In genomic region chr2:219576505-219577388, GRCh38 we compare ENCODE assay signal across 1 cellular context.
TF ChIP-seq lines count a peak whose summit lies in the region.

No MANE protein-coding gene starts in this region.

TF ChIP-seq in HepG2, 621 proteins besides CTCF, POLR2A, EP300 and RAD21 (continued from another document and continues in another):
- TF ChIP-seq, protein P1, sequence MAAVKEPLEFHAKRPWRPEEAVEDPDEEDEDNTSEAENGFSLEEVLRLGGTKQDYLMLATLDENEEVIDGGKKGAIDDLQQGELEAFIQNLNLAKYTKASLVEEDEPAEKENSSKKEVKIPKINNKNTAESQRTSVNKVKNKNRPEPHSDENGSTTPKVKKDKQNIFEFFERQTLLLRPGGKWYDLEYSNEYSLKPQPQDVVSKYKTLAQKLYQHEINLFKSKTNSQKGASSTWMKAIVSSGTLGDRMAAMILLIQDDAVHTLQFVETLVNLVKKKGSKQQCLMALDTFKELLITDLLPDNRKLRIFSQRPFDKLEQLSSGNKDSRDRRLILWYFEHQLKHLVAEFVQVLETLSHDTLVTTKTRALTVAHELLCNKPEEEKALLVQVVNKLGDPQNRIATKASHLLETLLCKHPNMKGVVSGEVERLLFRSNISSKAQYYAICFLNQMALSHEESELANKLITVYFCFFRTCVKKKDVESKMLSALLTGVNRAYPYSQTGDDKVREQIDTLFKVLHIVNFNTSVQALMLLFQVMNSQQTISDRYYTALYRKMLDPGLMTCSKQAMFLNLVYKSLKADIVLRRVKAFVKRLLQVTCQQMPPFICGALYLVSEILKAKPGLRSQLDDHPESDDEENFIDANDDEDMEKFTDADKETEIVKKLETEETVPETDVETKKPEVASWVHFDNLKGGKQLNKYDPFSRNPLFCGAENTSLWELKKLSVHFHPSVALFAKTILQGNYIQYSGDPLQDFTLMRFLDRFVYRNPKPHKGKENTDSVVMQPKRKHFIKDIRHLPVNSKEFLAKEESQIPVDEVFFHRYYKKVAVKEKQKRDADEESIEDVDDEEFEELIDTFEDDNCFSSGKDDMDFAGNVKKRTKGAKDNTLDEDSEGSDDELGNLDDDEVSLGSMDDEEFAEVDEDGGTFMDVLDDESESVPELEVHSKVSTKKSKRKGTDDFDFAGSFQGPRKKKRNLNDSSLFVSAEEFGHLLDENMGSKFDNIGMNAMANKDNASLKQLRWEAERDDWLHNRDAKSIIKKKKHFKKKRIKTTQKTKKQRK (IDR thresholded peaks at IDR 0.05; ENCODE audit: low read length): no peak
- 0 out of 2 replicates have a peak, but pooled peaks have one; percentile 5 for TF ChIP-seq ZFX (CRISPR knock-in tag; IDR thresholded peaks at IDR 0.05; ENCODE audit: low read depth)
- TF ChIP-seq, protein P2, sequence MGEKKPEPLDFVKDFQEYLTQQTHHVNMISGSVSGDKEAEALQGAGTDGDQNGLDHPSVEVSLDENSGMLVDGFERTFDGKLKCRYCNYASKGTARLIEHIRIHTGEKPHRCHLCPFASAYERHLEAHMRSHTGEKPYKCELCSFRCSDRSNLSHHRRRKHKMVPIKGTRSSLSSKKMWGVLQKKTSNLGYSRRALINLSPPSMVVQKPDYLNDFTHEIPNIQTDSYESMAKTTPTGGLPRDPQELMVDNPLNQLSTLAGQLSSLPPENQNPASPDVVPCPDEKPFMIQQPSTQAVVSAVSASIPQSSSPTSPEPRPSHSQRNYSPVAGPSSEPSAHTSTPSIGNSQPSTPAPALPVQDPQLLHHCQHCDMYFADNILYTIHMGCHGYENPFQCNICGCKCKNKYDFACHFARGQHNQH (CRISPR knock-in tag; IDR thresholded peaks at IDR 0.05): peak; percentile 99
- peak; percentile 74 for TF ChIP-seq JARID2 (CRISPR knock-in tag; IDR thresholded peaks at IDR 0.05; ENCODE audit: insufficient replicate concordance)
- TF ChIP-seq LCORL (IDR thresholded peaks at IDR 0.05): 0 out of 2 replicates have a peak, but pooled peaks have one; percentile 33
- TF ChIP-seq LCORL (CRISPR knock-in tag; IDR thresholded peaks at IDR 0.05): peak; percentile 99
- TF ChIP-seq ATF7-NPFF (CRISPR knock-in tag; IDR thresholded peaks at IDR 0.05; ENCODE audit: low read depth): peak; percentile 90
- peak; percentile 76; the same call in 1 of the 2 replicates for TF ChIP-seq ZBTB2 (CRISPR knock-in tag; IDR thresholded peaks at IDR 0.05; ENCODE audit: low read depth)
- TF ChIP-seq, protein P3, sequence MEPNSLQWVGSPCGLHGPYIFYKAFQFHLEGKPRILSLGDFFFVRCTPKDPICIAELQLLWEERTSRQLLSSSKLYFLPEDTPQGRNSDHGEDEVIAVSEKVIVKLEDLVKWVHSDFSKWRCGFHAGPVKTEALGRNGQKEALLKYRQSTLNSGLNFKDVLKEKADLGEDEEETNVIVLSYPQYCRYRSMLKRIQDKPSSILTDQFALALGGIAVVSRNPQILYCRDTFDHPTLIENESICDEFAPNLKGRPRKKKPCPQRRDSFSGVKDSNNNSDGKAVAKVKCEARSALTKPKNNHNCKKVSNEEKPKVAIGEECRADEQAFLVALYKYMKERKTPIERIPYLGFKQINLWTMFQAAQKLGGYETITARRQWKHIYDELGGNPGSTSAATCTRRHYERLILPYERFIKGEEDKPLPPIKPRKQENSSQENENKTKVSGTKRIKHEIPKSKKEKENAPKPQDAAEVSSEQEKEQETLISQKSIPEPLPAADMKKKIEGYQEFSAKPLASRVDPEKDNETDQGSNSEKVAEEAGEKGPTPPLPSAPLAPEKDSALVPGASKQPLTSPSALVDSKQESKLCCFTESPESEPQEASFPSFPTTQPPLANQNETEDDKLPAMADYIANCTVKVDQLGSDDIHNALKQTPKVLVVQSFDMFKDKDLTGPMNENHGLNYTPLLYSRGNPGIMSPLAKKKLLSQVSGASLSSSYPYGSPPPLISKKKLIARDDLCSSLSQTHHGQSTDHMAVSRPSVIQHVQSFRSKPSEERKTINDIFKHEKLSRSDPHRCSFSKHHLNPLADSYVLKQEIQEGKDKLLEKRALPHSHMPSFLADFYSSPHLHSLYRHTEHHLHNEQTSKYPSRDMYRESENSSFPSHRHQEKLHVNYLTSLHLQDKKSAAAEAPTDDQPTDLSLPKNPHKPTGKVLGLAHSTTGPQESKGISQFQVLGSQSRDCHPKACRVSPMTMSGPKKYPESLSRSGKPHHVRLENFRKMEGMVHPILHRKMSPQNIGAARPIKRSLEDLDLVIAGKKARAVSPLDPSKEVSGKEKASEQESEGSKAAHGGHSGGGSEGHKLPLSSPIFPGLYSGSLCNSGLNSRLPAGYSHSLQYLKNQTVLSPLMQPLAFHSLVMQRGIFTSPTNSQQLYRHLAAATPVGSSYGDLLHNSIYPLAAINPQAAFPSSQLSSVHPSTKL (CRISPR knock-in tag; IDR thresholded peaks at IDR 0.05): peak; percentile 95
- TF ChIP-seq, protein P4, sequence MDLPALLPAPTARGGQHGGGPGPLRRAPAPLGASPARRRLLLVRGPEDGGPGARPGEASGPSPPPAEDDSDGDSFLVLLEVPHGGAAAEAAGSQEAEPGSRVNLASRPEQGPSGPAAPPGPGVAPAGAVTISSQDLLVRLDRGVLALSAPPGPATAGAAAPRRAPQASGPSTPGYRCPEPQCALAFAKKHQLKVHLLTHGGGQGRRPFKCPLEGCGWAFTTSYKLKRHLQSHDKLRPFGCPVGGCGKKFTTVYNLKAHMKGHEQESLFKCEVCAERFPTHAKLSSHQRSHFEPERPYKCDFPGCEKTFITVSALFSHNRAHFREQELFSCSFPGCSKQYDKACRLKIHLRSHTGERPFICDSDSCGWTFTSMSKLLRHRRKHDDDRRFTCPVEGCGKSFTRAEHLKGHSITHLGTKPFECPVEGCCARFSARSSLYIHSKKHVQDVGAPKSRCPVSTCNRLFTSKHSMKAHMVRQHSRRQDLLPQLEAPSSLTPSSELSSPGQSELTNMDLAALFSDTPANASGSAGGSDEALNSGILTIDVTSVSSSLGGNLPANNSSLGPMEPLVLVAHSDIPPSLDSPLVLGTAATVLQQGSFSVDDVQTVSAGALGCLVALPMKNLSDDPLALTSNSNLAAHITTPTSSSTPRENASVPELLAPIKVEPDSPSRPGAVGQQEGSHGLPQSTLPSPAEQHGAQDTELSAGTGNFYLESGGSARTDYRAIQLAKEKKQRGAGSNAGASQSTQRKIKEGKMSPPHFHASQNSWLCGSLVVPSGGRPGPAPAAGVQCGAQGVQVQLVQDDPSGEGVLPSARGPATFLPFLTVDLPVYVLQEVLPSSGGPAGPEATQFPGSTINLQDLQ (CRISPR knock-in tag; IDR thresholded peaks at IDR 0.05): no peak
- no peak; the same call in 1 of the 2 replicates for TF ChIP-seq ARID2 (CRISPR knock-in tag; IDR thresholded peaks at IDR 0.05; ENCODE audit: borderline replicate concordance)
- TF ChIP-seq, protein P5, sequence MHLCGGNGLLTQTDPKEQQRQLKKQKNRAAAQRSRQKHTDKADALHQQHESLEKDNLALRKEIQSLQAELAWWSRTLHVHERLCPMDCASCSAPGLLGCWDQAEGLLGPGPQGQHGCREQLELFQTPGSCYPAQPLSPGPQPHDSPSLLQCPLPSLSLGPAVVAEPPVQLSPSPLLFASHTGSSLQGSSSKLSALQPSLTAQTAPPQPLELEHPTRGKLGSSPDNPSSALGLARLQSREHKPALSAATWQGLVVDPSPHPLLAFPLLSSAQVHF (CRISPR knock-in tag; IDR thresholded peaks at IDR 0.05): no peak
- TF ChIP-seq SAP130 (CRISPR knock-in tag; IDR thresholded peaks at IDR 0.05; ENCODE audit: low read depth): peak; percentile 96
- TF ChIP-seq, protein P6, sequence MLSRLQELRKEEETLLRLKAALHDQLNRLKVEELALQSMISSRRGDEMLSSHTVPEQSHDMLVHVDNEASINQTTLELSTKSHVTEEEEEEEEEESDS (CRISPR knock-in tag; IDR thresholded peaks at IDR 0.05; ENCODE audit: borderline replicate concordance): no peak
- TF ChIP-seq HNRNPH1 (optimal IDR thresholded peaks at IDR 0.05; ENCODE audit: low read depth, low read length): peak; percentile 79
- peak; percentile 35; the same call in 1 of the 2 replicates for TF ChIP-seq STAT6 (CRISPR knock-in tag; IDR thresholded peaks at IDR 0.05; ENCODE audit: borderline replicate concordance)
- TF ChIP-seq U2AF1 (optimal IDR thresholded peaks at IDR 0.05; ENCODE audit: low read depth, low read length): no peak
- peak; percentile 70; the same call in 1 of the 2 replicates for TF ChIP-seq YEATS2 (CRISPR knock-in tag; IDR thresholded peaks at IDR 0.05; ENCODE audit: borderline replicate concordance)
- TF ChIP-seq ZNF280D (CRISPR knock-in tag; IDR thresholded peaks at IDR 0.05): peak; percentile 96; the same call in 1 of the 2 replicates
